In genomic region chr5:90595766-90596165, GRCh38 we compare ENCODE assay signal across 2 cellular contexts. TPM values are rescaled to one million over a fixed set of nuclear protein-coding genes. Genes with fewer than 3 reads are reported as not detected.
"Had no signal": no experiment of that assay in that cellular context is flagged by ENCODE, and none has a peak within 500 bp of the region (broad histone marks: within the 10 kb centered on the region; RNA-seq: fewer than 3 reads in every experiment).

No MANE protein-coding gene starts in this region.

RNA-seq across cellular contexts. Expression of gene ADGRV1, which starts 37.2 kb away (rescaled TPM):
- total RNA-seq: OCI-LY7, Right ventricle myocardium superior had no signal
